Comparison of ENCODE assay signal across 1 cellular context in the genomic region with DNA sequence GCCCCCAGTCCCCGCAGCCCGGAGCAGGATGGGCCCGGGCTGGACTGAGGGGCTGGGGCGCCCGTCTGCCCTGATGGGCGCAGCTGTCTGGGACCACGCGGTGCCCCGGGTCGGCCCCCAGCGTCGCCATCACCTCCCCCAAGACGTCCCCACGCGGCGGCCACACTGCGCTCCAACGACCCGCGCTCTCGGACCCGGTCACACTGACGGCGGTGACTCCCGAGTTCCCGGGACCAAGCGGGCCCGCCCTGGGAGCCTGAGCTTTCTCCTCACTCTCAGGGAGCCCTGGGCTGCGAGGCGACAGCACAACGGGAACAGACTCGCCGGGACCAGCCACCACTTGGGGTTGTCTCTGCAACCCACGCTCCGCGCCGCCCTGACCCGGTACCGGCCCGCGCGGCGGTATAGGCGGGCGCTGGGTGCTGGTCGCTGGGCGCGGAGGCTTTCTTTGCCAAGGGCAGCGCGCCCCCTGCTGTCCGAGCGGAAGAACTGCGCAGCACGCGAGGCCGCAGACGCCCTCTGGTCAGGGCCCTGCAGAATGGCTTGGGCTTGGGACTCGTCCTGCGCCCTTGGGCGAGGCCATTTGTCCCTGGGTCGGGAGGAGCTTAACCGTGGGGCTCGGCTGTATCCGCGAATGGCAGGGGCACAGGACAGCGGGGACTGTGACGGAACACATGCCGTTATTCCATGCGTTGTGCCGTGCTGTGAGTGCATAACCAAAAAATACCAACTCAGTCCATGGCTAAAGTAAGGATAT.
TF ChIP-seq lines count a peak whose summit lies in the region.

No MANE protein-coding gene starts in this region.

TF ChIP-seq in HepG2, 621 proteins besides CTCF, POLR2A, EP300 and RAD21 (continued from another document and continues in another):
- peak; percentile 73 for TF ChIP-seq ZBTB33 (CRISPR knock-in tag; IDR thresholded peaks at IDR 0.05)
- no peak; the same call in 1 of the 2 replicates for TF ChIP-seq MXD1 (CRISPR knock-in tag; IDR thresholded peaks at IDR 0.05)
- TF ChIP-seq ZMYM2 (CRISPR knock-in tag; IDR thresholded peaks at IDR 0.05), result peak; percentile 67
- TF ChIP-seq YEATS2 (CRISPR knock-in tag; IDR thresholded peaks at IDR 0.05; ENCODE audit: borderline replicate concordance), result peak; percentile 66
- TF ChIP-seq ARHGAP35 (CRISPR knock-in tag; IDR thresholded peaks at IDR 0.05; ENCODE audit: borderline replicate concordance), result peak; percentile 66; the same call in 1 of the 2 replicates
- TF ChIP-seq PBX3 (CRISPR knock-in tag; IDR thresholded peaks at IDR 0.05; ENCODE audit: borderline replicate concordance), result no peak
- no peak for TF ChIP-seq ARID3A (IDR thresholded peaks at IDR 0.05; ENCODE audit: low read depth, low read length)
- TF ChIP-seq ZNF205 (CRISPR knock-in tag; IDR thresholded peaks at IDR 0.05), result 0 out of 2 replicates have a peak, but pooled peaks have one; percentile 36
- TF ChIP-seq ZNF543 (CRISPR knock-in tag; IDR thresholded peaks at IDR 0.05), result 0 out of 2 replicates have a peak, but pooled peaks have one; percentile 86
- TF ChIP-seq, protein P1, sequence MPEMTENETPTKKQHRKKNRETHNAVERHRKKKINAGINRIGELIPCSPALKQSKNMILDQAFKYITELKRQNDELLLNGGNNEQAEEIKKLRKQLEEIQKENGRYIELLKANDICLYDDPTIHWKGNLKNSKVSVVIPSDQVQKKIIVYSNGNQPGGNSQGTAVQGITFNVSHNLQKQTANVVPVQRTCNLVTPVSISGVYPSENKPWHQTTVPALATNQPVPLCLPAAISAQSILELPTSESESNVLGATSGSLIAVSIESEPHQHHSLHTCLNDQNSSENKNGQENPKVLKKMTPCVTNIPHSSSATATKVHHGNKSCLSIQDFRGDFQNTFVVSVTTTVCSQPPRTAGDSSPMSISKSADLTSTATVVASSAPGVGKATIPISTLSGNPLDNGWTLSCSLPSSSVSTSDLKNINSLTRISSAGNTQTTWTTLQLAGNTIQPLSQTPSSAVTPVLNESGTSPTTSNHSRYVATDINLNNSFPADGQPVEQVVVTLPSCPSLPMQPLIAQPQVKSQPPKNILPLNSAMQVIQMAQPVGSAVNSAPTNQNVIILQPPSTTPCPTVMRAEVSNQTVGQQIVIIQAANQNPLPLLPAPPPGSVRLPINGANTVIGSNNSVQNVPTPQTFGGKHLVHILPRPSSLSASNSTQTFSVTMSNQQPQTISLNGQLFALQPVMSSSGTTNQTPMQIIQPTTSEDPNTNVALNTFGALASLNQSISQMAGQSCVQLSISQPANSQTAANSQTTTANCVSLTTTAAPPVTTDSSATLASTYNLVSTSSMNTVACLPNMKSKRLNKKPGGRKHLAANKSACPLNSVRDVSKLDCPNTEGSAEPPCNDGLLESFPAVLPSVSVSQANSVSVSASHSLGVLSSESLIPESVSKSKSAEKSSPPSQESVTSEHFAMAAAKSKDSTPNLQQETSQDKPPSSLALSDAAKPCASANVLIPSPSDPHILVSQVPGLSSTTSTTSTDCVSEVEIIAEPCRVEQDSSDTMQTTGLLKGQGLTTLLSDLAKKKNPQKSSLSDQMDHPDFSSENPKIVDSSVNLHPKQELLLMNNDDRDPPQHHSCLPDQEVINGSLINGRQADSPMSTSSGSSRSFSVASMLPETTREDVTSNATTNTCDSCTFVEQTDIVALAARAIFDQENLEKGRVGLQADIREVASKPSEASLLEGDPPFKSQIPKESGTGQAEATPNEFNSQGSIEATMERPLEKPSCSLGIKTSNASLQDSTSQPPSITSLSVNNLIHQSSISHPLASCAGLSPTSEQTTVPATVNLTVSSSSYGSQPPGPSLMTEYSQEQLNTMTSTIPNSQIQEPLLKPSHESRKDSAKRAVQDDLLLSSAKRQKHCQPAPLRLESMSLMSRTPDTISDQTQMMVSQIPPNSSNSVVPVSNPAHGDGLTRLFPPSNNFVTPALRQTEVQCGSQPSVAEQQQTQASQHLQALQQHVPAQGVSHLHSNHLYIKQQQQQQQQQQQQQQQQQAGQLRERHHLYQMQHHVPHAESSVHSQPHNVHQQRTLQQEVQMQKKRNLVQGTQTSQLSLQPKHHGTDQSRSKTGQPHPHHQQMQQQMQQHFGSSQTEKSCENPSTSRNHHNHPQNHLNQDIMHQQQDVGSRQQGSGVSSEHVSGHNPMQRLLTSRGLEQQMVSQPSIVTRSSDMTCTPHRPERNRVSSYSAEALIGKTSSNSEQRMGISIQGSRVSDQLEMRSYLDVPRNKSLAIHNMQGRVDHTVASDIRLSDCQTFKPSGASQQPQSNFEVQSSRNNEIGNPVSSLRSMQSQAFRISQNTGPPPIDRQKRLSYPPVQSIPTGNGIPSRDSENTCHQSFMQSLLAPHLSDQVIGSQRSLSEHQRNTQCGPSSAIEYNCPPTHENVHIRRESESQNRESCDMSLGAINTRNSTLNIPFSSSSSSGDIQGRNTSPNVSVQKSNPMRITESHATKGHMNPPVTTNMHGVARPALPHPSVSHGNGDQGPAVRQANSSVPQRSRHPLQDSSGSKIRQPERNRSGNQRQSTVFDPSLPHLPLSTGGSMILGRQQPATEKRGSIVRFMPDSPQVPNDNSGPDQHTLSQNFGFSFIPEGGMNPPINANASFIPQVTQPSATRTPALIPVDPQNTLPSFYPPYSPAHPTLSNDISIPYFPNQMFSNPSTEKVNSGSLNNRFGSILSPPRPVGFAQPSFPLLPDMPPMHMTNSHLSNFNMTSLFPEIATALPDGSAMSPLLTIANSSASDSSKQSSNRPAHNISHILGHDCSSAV (CRISPR knock-in tag; IDR thresholded peaks at IDR 0.05; ENCODE audit: borderline replicate concordance), result no peak
- no peak; the same call in 1 of the 2 replicates for TF ChIP-seq ZBTB43 (CRISPR knock-in tag; conservative IDR thresholded peaks at IDR 0.05)
- TF ChIP-seq ZNF766 (CRISPR knock-in tag; IDR thresholded peaks at IDR 0.05; ENCODE audit: borderline replicate concordance), result peak; percentile 29; the same call in 1 of the 2 replicates
- TF ChIP-seq ATM (IDR thresholded peaks at IDR 0.05; ENCODE audit: borderline replicate concordance), result no peak
- TF ChIP-seq ARNTL (CRISPR knock-in tag; IDR thresholded peaks at IDR 0.05), result peak; percentile 66
- TF ChIP-seq RARG (CRISPR knock-in tag; IDR thresholded peaks at IDR 0.05; ENCODE audit: low read depth), result no peak
- TF ChIP-seq ZNF451 (CRISPR knock-in tag; IDR thresholded peaks at IDR 0.05), result peak; percentile 85; the same call in 1 of the 2 replicates
- no peak for TF ChIP-seq CREB1 (IDR thresholded peaks at IDR 0.05)
- TF ChIP-seq CREB1 (CRISPR knock-in tag; IDR thresholded peaks at IDR 0.05), result no peak
- peak; percentile 15; the same call in 1 of the 2 replicates for TF ChIP-seq ZNF749 (CRISPR knock-in tag; IDR thresholded peaks at IDR 0.05; ENCODE audit: borderline replicate concordance)
- no peak for TF ChIP-seq ZFP36L2 (CRISPR knock-in tag; IDR thresholded peaks at IDR 0.05)
- TF ChIP-seq, protein P2, sequence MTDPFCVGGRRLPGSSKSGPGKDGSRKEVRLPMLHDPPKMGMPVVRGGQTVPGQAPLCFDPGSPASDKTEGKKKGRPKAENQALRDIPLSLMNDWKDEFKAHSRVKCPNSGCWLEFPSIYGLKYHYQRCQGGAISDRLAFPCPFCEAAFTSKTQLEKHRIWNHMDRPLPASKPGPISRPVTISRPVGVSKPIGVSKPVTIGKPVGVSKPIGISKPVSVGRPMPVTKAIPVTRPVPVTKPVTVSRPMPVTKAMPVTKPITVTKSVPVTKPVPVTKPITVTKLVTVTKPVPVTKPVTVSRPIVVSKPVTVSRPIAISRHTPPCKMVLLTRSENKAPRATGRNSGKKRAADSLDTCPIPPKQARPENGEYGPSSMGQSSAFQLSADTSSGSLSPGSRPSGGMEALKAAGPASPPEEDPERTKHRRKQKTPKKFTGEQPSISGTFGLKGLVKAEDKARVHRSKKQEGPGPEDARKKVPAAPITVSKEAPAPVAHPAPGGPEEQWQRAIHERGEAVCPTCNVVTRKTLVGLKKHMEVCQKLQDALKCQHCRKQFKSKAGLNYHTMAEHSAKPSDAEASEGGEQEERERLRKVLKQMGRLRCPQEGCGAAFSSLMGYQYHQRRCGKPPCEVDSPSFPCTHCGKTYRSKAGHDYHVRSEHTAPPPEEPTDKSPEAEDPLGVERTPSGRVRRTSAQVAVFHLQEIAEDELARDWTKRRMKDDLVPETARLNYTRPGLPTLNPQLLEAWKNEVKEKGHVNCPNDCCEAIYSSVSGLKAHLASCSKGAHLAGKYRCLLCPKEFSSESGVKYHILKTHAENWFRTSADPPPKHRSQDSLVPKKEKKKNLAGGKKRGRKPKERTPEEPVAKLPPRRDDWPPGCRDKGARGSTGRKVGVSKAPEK (CRISPR knock-in tag; IDR thresholded peaks at IDR 0.05; ENCODE audit: borderline replicate concordance), result peak; percentile 93; the same call in 1 of the 2 replicates
- no peak for TF ChIP-seq THYN1 (CRISPR knock-in tag; IDR thresholded peaks at IDR 0.05; ENCODE audit: borderline replicate concordance, low read depth)
- no peak for TF ChIP-seq PLRG1 (conservative IDR thresholded peaks at IDR 0.05)
- no peak; the same call in 1 of the 2 replicates for TF ChIP-seq ZNF441 (CRISPR knock-in tag; IDR thresholded peaks at IDR 0.05; ENCODE audit: borderline replicate concordance)
- no peak for TF ChIP-seq NFE2L1 (CRISPR knock-in tag; IDR thresholded peaks at IDR 0.05; ENCODE audit: borderline replicate concordance)
- TF ChIP-seq MED13 (CRISPR knock-in tag; IDR thresholded peaks at IDR 0.05), result no peak
- TF ChIP-seq, protein P3, sequence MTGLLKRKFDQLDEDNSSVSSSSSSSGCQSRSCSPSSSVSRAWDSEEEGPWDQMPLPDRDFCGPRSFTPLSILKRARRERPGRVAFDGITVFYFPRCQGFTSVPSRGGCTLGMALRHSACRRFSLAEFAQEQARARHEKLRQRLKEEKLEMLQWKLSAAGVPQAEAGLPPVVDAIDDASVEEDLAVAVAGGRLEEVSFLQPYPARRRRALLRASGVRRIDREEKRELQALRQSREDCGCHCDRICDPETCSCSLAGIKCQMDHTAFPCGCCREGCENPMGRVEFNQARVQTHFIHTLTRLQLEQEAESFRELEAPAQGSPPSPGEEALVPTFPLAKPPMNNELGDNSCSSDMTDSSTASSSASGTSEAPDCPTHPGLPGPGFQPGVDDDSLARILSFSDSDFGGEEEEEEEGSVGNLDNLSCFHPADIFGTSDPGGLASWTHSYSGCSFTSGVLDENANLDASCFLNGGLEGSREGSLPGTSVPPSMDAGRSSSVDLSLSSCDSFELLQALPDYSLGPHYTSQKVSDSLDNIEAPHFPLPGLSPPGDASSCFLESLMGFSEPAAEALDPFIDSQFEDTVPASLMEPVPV (CRISPR knock-in tag; IDR thresholded peaks at IDR 0.05), result peak; percentile 53; the same call in 1 of the 2 replicates
- no peak for TF ChIP-seq RBM22 (optimal IDR thresholded peaks at IDR 0.05; ENCODE audit: low read length)
- TF ChIP-seq, protein P4, sequence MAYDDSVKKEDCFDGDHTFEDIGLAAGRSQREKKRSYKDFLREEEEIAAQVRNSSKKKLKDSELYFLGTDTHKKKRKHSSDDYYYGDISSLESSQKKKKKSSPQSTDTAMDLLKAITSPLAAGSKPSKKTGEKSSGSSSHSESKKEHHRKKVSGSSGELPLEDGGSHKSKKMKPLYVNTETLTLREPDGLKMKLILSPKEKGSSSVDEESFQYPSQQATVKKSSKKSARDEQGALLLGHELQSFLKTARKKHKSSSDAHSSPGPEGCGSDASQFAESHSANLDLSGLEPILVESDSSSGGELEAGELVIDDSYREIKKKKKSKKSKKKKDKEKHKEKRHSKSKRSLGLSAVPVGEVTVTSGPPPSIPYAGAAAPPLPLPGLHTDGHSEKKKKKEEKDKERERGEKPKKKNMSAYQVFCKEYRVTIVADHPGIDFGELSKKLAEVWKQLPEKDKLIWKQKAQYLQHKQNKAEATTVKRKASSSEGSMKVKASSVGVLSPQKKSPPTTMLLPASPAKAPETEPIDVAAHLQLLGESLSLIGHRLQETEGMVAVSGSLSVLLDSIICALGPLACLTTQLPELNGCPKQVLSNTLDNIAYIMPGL (CRISPR knock-in tag; IDR thresholded peaks at IDR 0.05; ENCODE audit: borderline replicate concordance in 1 of 2, low read depth in 1 of 2), result peak; percentile 93 to 97
